In genomic region chr19:16607819-16608218, GRCh38 we compare ENCODE assay signal across 11 cellular contexts. TPM values are rescaled to one million over a fixed set of nuclear protein-coding genes. Genes with fewer than 3 reads are reported as not detected.
DNase-seq lines count a peak whose midpoint lies in the region; ATAC-seq and TF ChIP-seq lines count a peak whose summit lies in the region.
"Had no signal": no experiment of that assay in that cellular context is flagged by ENCODE, and none has a peak within 500 bp of the region (broad histone marks: within the 10 kb centered on the region; RNA-seq: fewer than 3 reads in every experiment).

No MANE protein-coding gene starts in this region.

- H4K20me1 ChIP-seq in SU-DHL-6 (ENCODE audit: low read depth, low read length): peaks cover 5% of the 10 kb centered on the region; the same call in 1 of the 2 replicates
- H4K20me1 ChIP-seq in hepatocyte (ENCODE audit: insufficient read depth, poor library complexity, severe bottlenecking): peaks cover 80% of the 10 kb centered on the region

- TF ChIP-seq CTCF in SU-DHL-6 (IDR thresholded peaks at IDR 0.05; ENCODE audit: insufficient read depth, low read length, poor library complexity, severe bottlenecking) (no peak), hepatocyte (IDR thresholded peaks at IDR 0.05; ENCODE audit: poor library complexity) (no peak)

- H3K9me2 ChIP-seq in SU-DHL-6 (replicated peaks; ENCODE audit: insufficient read depth, low read length): no peaks in the 10 kb centered on the region
- no peaks in the 10 kb centered on the region for H3K9me2 ChIP-seq in hepatocyte (replicated peaks; ENCODE audit: insufficient read depth)

- H3K27me3 Mint-ChIP-seq in CD4-positive, alpha-beta memory T cell: no peaks in the 10 kb centered on the region

- no peak overlapping the region for H3K4me3 Mint-ChIP-seq in CD4-positive, alpha-beta memory T cell

- intact Hi-C loops in CD4-positive, alpha-beta memory T cell (cut with micrococcal nuclease): no loop called here

- no peak overlapping the region for H3K27ac ChIP-seq in CD4-positive, alpha-beta memory T cell (ENCODE audit: low read depth, low read length)
- H3K27ac ChIP-seq in SU-DHL-6 (ENCODE audit: low read depth, low read length) (peak overlapping the region; percentile 42; the same call in 1 of the 2 replicates), hepatocyte (peak overlapping the region; percentile 61), skeletal muscle tissue (ENCODE audit: low read depth, low read length) (peak overlapping the region; percentile 55)

- H3K4me3 ChIP-seq in CD4-positive, alpha-beta memory T cell (ENCODE audit: low read length in 2 of 2): no peak overlapping the region
- H3K4me3 ChIP-seq in SU-DHL-6 (ENCODE audit: insufficient read depth, low read length, poor library complexity, severe bottlenecking) (no peak overlapping the region), hepatocyte (no peak overlapping the region), skeletal muscle tissue (ENCODE audit: low read length in 3 of 3) (peak overlapping the region in 1 of 3 donors; percentile 22)

- DNase-seq in CD4-positive, alpha-beta memory T cell: no peak
- no peak for DNase-seq in hepatocyte (ENCODE audit: low spot score)
- no peak for DNase-seq in erythroblast (lab: John Stamatoyannopoulos, UW)
- DNase-seq in ecto neural progenitor cell (ENCODE audit: low spot score): no peak
- DNase-seq: NCI-H1417 treated with DMSO at 0.1 percent for 48 hours; stimulated activated CD4-positive, alpha-beta T cell treated with anti-CD3 and anti-CD28 coated beads, Interleukin-12 subunit alpha, Interleukin-12 subunit beta, amount 100 ng/mL, for 4 hours; stimulated activated naive CD4-positive, alpha-beta T cell had no signal

- H3K9ac ChIP-seq in SU-DHL-6 (ENCODE audit: low read length): no peak overlapping the region
- peak overlapping the region in 1 of 3 donors; percentile 57 for H3K9ac ChIP-seq in skeletal muscle tissue (ENCODE audit: low read depth in 1 of 3, low read length in 3 of 3)

- 98% methylated on average over 12 of the region's 12 CpGs for WGBS in hepatocyte (ENCODE audit: low lambda C conversion rate, missing lambda C conversion rate)

- CTCF ChIA-PET in CD4-positive, alpha-beta memory T cell (lab: Charles Lee; ENCODE audit: partially characterized antibody): interaction anchor here (0.9 kb wide), 1 partner anchor 20 kb away, joined by 3 read pairs; no protein-coding TSS in a partner anchor

- H3K9me3 Mint-ChIP-seq in CD4-positive, alpha-beta memory T cell: no peaks in the 10 kb centered on the region

- H3K4me1 Mint-ChIP-seq in CD4-positive, alpha-beta memory T cell: peaks cover 28 to 64% (median 44%) of the 10 kb centered on the region in 4 donors

- peaks cover 100% of the 10 kb centered on the region for H3K79me2 ChIP-seq in SU-DHL-6 (ENCODE audit: insufficient read depth, low read length)
- peaks cover 96% of the 10 kb centered on the region for H3K79me2 ChIP-seq in hepatocyte

- peaks cover 33% of the 10 kb centered on the region for H3K4me1 ChIP-seq in CD4-positive, alpha-beta memory T cell (ENCODE audit: insufficient read depth, low read length)
- no peaks in the 10 kb centered on the region for H3K4me1 ChIP-seq in hepatocyte (ENCODE audit: insufficient read depth)
- H3K4me1 ChIP-seq in skeletal muscle tissue (ENCODE audit: control insufficient read depth in 3 of 3, insufficient read depth in 3 of 3, low read length in 3 of 3): peaks cover 39 to 68% (median 67%) of the 10 kb centered on the region in 3 donors

- H3K36me3 ChIP-seq in CD4-positive, alpha-beta memory T cell (ENCODE audit: insufficient read depth, low read length): no peaks in the 10 kb centered on the region
- H3K36me3 ChIP-seq in SU-DHL-6 (ENCODE audit: low read length) (no peaks in the 10 kb centered on the region), hepatocyte (replicated peaks; ENCODE audit: insufficient read depth, low read depth) (no peaks in the 10 kb centered on the region), skeletal muscle tissue (ENCODE audit: control insufficient read depth in 3 of 3, insufficient read depth in 3 of 3, low read length in 3 of 3) (no peaks in the 10 kb centered on the region)

- no peak overlapping the region for H3K4me2 ChIP-seq in SU-DHL-6 (ENCODE audit: low read depth, low read length, poor library complexity, severe bottlenecking)
- H3K4me2 ChIP-seq in hepatocyte: no peak overlapping the region

- H3F3A ChIP-seq in SU-DHL-6 (ENCODE audit: insufficient read depth): peaks cover 22% of the 10 kb centered on the region

- peaks cover 3 to 12% of the 10 kb centered on the region in 2 donors for H3K36me3 Mint-ChIP-seq in CD4-positive, alpha-beta memory T cell

- H3K27me3 ChIP-seq in CD4-positive, alpha-beta memory T cell (ENCODE audit: insufficient read depth, low read length): no peaks in the 10 kb centered on the region
- no peaks in the 10 kb centered on the region for H3K27me3 ChIP-seq in SU-DHL-6 (ENCODE audit: low read length)
- H3K27me3 ChIP-seq in hepatocyte: no peaks in the 10 kb centered on the region
- H3K27me3 ChIP-seq in skeletal muscle tissue (ENCODE audit: control insufficient read depth in 3 of 3, insufficient read depth in 3 of 3, low read length in 3 of 3): no peaks in the 10 kb centered on the region

- peak overlapping the region in 4 of 7 donors; percentile 34 to 70 (median 58) for H3K27ac Mint-ChIP-seq in CD4-positive, alpha-beta memory T cell

- ATAC-seq in GM21529 (IDR thresholded peaks at IDR 0.05; ENCODE audit: unreplicated experiment) (no peak), GM18520 (IDR thresholded peaks at IDR 0.05; ENCODE audit: unreplicated experiment) (no peak)

- POLR2A ChIA-PET in CD4-positive, alpha-beta memory T cell (lab: Charles Lee; ENCODE audit: partially characterized antibody): no interaction called here

- H3K9me3 ChIP-seq in CD4-positive, alpha-beta memory T cell (ENCODE audit: control insufficient read depth in 1 of 2, low read length in 2 of 2): no peaks in the 10 kb centered on the region
- no peaks in the 10 kb centered on the region for H3K9me3 ChIP-seq in SU-DHL-6 (ENCODE audit: insufficient read depth, low read length)
- H3K9me3 ChIP-seq in hepatocyte (ENCODE audit: low read depth): no peaks in the 10 kb centered on the region
- no peaks in the 10 kb centered on the region for H3K9me3 ChIP-seq in skeletal muscle tissue (ENCODE audit: control insufficient read depth in 3 of 3, low read length in 3 of 3)

- no peak for TF ChIP-seq POLR2A in erythroblast (IDR thresholded peaks at IDR 0.05; ENCODE audit: low read length)

- no peak overlapping the region for H2AFZ ChIP-seq in SU-DHL-6 (ENCODE audit: low read depth, low read length, severe bottlenecking)
- H2AFZ ChIP-seq in hepatocyte: no peak overlapping the region

RNA-seq across cellular contexts. Expression of gene MED26, which starts 20.2 kb away (rescaled TPM):
- total RNA-seq in CD4-positive, alpha-beta memory T cell: 10 to 100 TPM; 17.8 to 18.6 TPM
- 1 to 10 TPM; 3.3 to 4.6 TPM for polyA plus RNA-seq in CD4-positive, alpha-beta memory T cell
- 4.9 and 6.6 TPM in 2 replicates for total RNA-seq in hepatocyte
- 7.8 and 8.0 TPM in 2 replicates for polyA plus RNA-seq in hepatocyte
- total RNA-seq in skeletal muscle tissue: 2.6 TPM

RNA-seq across cellular contexts. Expression of gene SLC35E1, which starts 35.6 kb away (rescaled TPM):
- 10 to 100 TPM; 38.8 TPM for total RNA-seq in CD4-positive, alpha-beta memory T cell
- polyA plus RNA-seq in CD4-positive, alpha-beta memory T cell: 10 to 100 TPM; 15.3 to 31.8 TPM
- total RNA-seq in hepatocyte (32.0 and 38.3 TPM in 2 replicates), skeletal muscle tissue (16.2 TPM)
- polyA plus RNA-seq in hepatocyte: 33.0 and 33.3 TPM in 2 replicates

RNA-seq across cellular contexts. Expression of gene SMIM7, which starts 52.1 kb away (rescaled TPM):
- total RNA-seq in CD4-positive, alpha-beta memory T cell: 10 to 100 TPM; 89.3 to 94.1 TPM
- 10 to 100 TPM; 59.6 to 66.9 TPM for polyA plus RNA-seq in CD4-positive, alpha-beta memory T cell
- total RNA-seq in hepatocyte (141 and 154 TPM in 2 replicates), skeletal muscle tissue (48.0 TPM)
- polyA plus RNA-seq in hepatocyte: 99.2 and 105 TPM in 2 replicates

RNA-seq across cellular contexts. Expression of gene TMEM38A, which starts 53.1 kb away (rescaled TPM):
- under 1 TPM; 0.67 to 0.99 TPM for total RNA-seq in CD4-positive, alpha-beta memory T cell
- polyA plus RNA-seq in CD4-positive, alpha-beta memory T cell: 1 to 10 TPM in 1 of 2 donors, under 1 TPM in 1; 0.22 to 1.2 TPM
- total RNA-seq in hepatocyte: 10.2 and 10.6 TPM in 2 replicates
- 9.3 and 10.9 TPM in 2 replicates for polyA plus RNA-seq in hepatocyte
- total RNA-seq in skeletal muscle tissue: 129 TPM
